ENCODE assay signal across 9 cellular contexts in the genomic region with DNA sequence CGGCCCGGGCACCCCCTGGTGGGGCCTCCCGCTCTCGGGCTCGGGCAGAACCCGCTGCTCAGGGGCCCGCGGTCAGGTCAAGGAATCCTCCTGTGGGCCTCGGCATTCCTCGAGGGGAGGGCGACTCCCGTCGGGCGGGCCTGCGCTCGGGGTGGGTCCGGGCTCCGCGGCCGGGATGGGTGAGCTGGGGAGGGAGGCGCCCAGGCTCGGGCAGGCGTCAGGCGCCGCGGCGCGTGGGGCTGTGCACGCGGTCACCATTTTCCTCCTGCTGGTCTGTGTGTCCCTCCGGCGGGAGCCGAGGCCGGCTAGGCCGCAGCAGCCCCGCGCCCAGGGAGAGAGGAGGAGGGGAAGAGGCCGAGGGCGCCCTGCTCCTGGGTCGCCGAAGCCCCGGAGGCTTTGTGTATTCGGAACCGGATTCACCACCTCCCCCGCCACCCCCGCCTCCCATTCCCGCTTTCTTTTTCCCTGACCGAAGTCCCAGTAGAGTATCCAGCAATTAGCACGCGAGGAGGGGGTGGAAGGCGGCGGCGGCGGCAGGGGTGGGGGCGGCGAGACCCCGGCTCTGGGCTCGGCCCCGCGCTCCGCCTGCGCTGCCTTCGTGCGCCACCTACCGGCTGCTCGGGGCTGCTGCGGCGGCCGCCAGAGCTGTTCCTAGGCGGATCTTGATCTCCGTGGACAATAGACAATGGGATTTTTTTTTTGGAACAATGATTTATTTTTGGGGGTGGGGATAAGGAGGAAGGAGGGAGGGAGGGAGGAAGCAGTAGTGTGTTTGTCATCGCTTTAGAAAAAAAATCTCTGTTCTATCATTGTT.
A peak's percentile ranks its signal among the peaks of the same experiment; 100 is the strongest.
DNase-seq lines count a peak whose midpoint lies in the region; ATAC-seq, FAIRE-seq and TF ChIP-seq lines count a peak whose summit lies in the region.
"Had no signal": no experiment of that assay in that cellular context is flagged by ENCODE, and none has a peak within 500 bp of the region (broad histone marks: within the 10 kb centered on the region; RNA-seq: fewer than 3 reads in every experiment).

No MANE protein-coding gene starts in this region.

- WGBS in GM23248 (ENCODE audit: low coverage in 1 of 2, low lambda C conversion rate in 2 of 2, missing lambda C conversion rate in 2 of 2), 2 experiments, result 1 to 7% methylated on average over 18 to 59 of the region's 72 CpGs
- under 1% methylated on average over 48 of the region's 72 CpGs for WGBS in prostate gland

- no peaks in the 10 kb centered on the region for H4K20me1 ChIP-seq in GM23248 (ENCODE audit: insufficient read depth)

- FAIRE-seq in D721Med (lab: Jason Lieb, UNC), result no peak
- FAIRE-seq: colon had no signal

- H3K9ac ChIP-seq in GM23248, result peak overlapping the region; percentile 82

- H2AFZ ChIP-seq in GM23248, result peak overlapping the region; percentile 74

- H3F3A ChIP-seq in GM23248 (ENCODE audit: insufficient read depth), result peaks cover 31% of the 10 kb centered on the region; the same call in 1 of the 2 replicates

- H3K27me3 Mint-ChIP-seq in T-helper 17 cell, result peaks cover 60% of the 10 kb centered on the region

- peak overlapping the region; percentile 87 for H3K4me3 Mint-ChIP-seq in T-helper 17 cell

- peaks cover 6% of the 10 kb centered on the region for H3K4me1 Mint-ChIP-seq in T-helper 17 cell

- in situ Hi-C loops in GM23248 (cut with MboI), result loop anchor here (25.0 kb wide), 1 partner anchor 516 kb away; no protein-coding TSS in a partner anchor

- H3K9me3 ChIP-seq in GM23248 (ENCODE audit: low read depth) (no peaks in the 10 kb centered on the region), T-helper 17 cell (ENCODE audit: control insufficient read depth, low read length, poor library complexity, severe bottlenecking) (no peaks in the 10 kb centered on the region), right atrium auricular region (no peaks in the 10 kb centered on the region), prostate gland (no peaks in the 10 kb centered on the region)

- TF ChIP-seq POLR2A in prostate gland (IDR thresholded peaks at IDR 0.05), result no peak

- H3K4me3 ChIP-seq in GM23248 (peak overlapping the region; percentile 67), right atrium auricular region (peak overlapping the region; percentile 66 to 75), prostate gland (peak overlapping the region; percentile 43 to 64)

- DNase-seq in D721Med (ENCODE audit: insufficient read length, low spot score), result peak; percentile 41
- peak; percentile 76 for DNase-seq in GM23248
- peak; percentile 48 for DNase-seq in NCI-H1048 (lab: John Stamatoyannopoulos, UW)
- peak; percentile 47 to 56 (median 52) for DNase-seq in T-helper 17 cell
- DNase-seq in anterior cingulate cortex (lab: John Stamatoyannopoulos, UW), result peak in 55 of 58 donors; percentile 9 to 84 (median 68)
- DNase-seq in right atrium auricular region (ENCODE audit: low spot score), result no peak
- DNase-seq in prostate gland (ENCODE audit: low spot score), result peak; percentile 68

- H3K27ac Mint-ChIP-seq in T-helper 17 cell, result no peak overlapping the region

- no peaks in the 10 kb centered on the region for H3K36me3 ChIP-seq in GM23248 (ENCODE audit: low read depth)
- no peaks in the 10 kb centered on the region for H3K36me3 ChIP-seq in right atrium auricular region
- no peaks in the 10 kb centered on the region for H3K36me3 ChIP-seq in prostate gland

- peak overlapping the region; percentile 45 for H3K4me2 ChIP-seq in GM23248 (ENCODE audit: unreplicated experiment)

- H3K27ac ChIP-seq in GM23248 (peak overlapping the region; percentile 12), right atrium auricular region (peak overlapping the region; percentile 88), prostate gland (peak overlapping the region; percentile 91 to 96)

- TF ChIP-seq CTCF in D721Med (IDR thresholded peaks at IDR 0.05; ENCODE audit: insufficient read depth, missing control alignments) (peak; percentile 85), right atrium auricular region (IDR thresholded peaks at IDR 0.05) (peak; percentile 97 to 98), prostate gland (IDR thresholded peaks at IDR 0.05) (peak; percentile 79 to 98 (median 88))

- no peaks in the 10 kb centered on the region for H3K27me3 ChIP-seq in GM23248 (replicated peaks; ENCODE audit: insufficient read depth)
- H3K27me3 ChIP-seq in right atrium auricular region, result no peaks in the 10 kb centered on the region
- no peaks in the 10 kb centered on the region for H3K27me3 ChIP-seq in prostate gland (replicated peaks; ENCODE audit: insufficient read depth)

- peaks cover 39% of the 10 kb centered on the region for H3K4me1 ChIP-seq in GM23248 (ENCODE audit: insufficient read depth)
- peaks cover 0 to 26% of the 10 kb centered on the region in 2 donors for H3K4me1 ChIP-seq in right atrium auricular region
- H3K4me1 ChIP-seq in prostate gland (replicated peaks), result peaks cover 16% of the 10 kb centered on the region

- H3K9me2 ChIP-seq in GM23248 (ENCODE audit: insufficient read depth), result no peaks in the 10 kb centered on the region

- H3K36me3 Mint-ChIP-seq in T-helper 17 cell (ENCODE audit: low read depth), result no peaks in the 10 kb centered on the region

- intact Hi-C loops in prostate gland (cut with DNase I), result loop anchor here (1.0 to 10.0 kb wide), 7 partner anchors 72 to 586 kb away; a partner anchor contains a TSS

- ATAC-seq in T-helper 17 cell (peak; percentile 83), HG03442 (IDR thresholded peaks at IDR 0.05; ENCODE audit: unreplicated experiment) (no peak)

- no peaks in the 10 kb centered on the region for H3K79me2 ChIP-seq in GM23248 (ENCODE audit: insufficient read depth)

Comparison
In these comparisons a context has a peak if more than half of its experiments do, and no peak if none do; other contexts are left out.
1. H3K27ac ChIP-seq: peak in every context shown above with its lines; median percentile 94 in prostate gland; 88 in right atrium auricular region; 12 in GM23248.